Comparison of ENCODE assay signal across 33 cellular contexts in genomic region chr14:99703381-99703780, GRCh38. TPM values are rescaled to one million over a fixed set of nuclear protein-coding genes. Genes with fewer than 3 reads are reported as not detected.
"Had no signal": no experiment of that assay in that cellular context is flagged by ENCODE, and none has a peak within 500 bp of the region (broad histone marks: within the 10 kb centered on the region; RNA-seq: fewer than 3 reads in every experiment).

No MANE protein-coding gene starts in this region.

- ATAC-seq: activated CD4-positive, CD25-positive, alpha-beta regulatory T cell treated with anti-CD3 and anti-CD28 coated beads, Interleukin-2, amount 50 U/mL, for 24 hours; activated naive CD8-positive, alpha-beta T cell treated with anti-CD3 and anti-CD28 coated beads, Interleukin-2, amount 50 U/mL, for 24 hours; Panc1 had no signal

- H3K27me3 Mint-ChIP-seq: brain had no signal

- H3K4me3 Mint-ChIP-seq: activated CD4-positive, alpha-beta memory T cell treated with anti-CD3 and anti-CD28 coated beads for 36 hours; activated naive CD8-positive, alpha-beta T cell; activated naive CD8-positive, alpha-beta T cell treated with anti-CD3 and anti-CD28 coated beads, Interleukin-2, amount 50 U/mL, for 24 hours; brain; T-helper 1 cell treated with Interleukin-12 subunit alpha and Interleukin-12 subunit beta and Interleukin-4 antibody, amounts not matched to agents 30 μg/mL and 1 μg/mL, for 36 hours; T-helper 2 cell treated with Interferon-gamma antibody and Interleukin-4, amounts not matched to agents 5 μg/mL and 100 μg/mL, for 36 hours had no signal

- DNase-seq: activated CD4-positive, alpha-beta memory T cell treated with anti-CD3 and anti-CD28 coated beads for 36 hours; activated CD4-positive, alpha-beta T cell treated with anti-CD3 and anti-CD28 coated beads for 4 hours; activated CD4-positive, alpha-beta T cell treated with anti-CD3 and anti-CD28 coated beads, Interleukin-2, amount 50 U/mL, for 1 hour; activated gamma-delta T cell; activated naive CD4-positive, alpha-beta T cell treated with Interleukin-2 at 50 U/mL for 16 hours; activated naive CD8-positive, alpha-beta T cell treated with anti-CD3 and anti-CD28 coated beads, Interleukin-2, amount 50 U/mL, for 24 hours; activated T-cell treated with anti-CD3 and anti-CD28 coated beads, Interleukin-2, amount 50 U/mL, for 1 hour; anterior cingulate cortex; caudate nucleus; cerebellar nuclear complex; Karpas-422; KBM-7; NCI-H1105; NCI-H1436; NCI-H1694; NCI-H1930; NCI-H2081 treated with DMSO at 0.1 percent for 48 hours; NCI-H226; NCI-H446 treated with DMSO at 0.1 percent for 48 hours; NCI-H524; NCI-H69; SHP77; SK-N-SH had no signal

- H3K27ac Mint-ChIP-seq: activated CD4-positive, alpha-beta memory T cell treated with anti-CD3 and anti-CD28 coated beads for 36 hours; activated naive CD8-positive, alpha-beta T cell; activated naive CD8-positive, alpha-beta T cell treated with anti-CD3 and anti-CD28 coated beads, Interleukin-2, amount 50 U/mL, for 24 hours; activated T-helper 2 cell treated with anti-CD3 and anti-CD28 coated beads, Interferon-gamma antibody, Interleukin-2, Interleukin-4, amounts not matched to agents 10 μg/mL and 5 μg/mL and 100 μg/mL, durations not matched to agents 14 hours and 24 hours and 36 hours; brain; T-helper 1 cell treated with Interleukin-12 subunit alpha and Interleukin-12 subunit beta and Interleukin-4 antibody, amounts not matched to agents 30 μg/mL and 1 μg/mL, for 36 hours; T-helper 2 cell treated with Interferon-gamma antibody and Interleukin-4, amounts not matched to agents 5 μg/mL and 100 μg/mL, for 36 hours had no signal

- H3K4me1 Mint-ChIP-seq: activated naive CD8-positive, alpha-beta T cell treated with anti-CD3 and anti-CD28 coated beads, Interleukin-2, amount 50 U/mL, for 24 hours; brain had no signal

RNA-seq across cellular contexts. Expression of gene CYP46A1, which starts 19.3 kb away (rescaled TPM):
- total RNA-seq: activated T-helper 2 cell treated with anti-CD3 and anti-CD28 coated beads, Interferon-gamma antibody, Interleukin-2, Interleukin-4, amounts not matched to agents 10 μg/mL and 5 μg/mL and 100 μg/mL, durations not matched to agents 14 hours and 24 hours and 36 hours; bronchial epithelial cell; RPMI7951 had no signal

RNA-seq across cellular contexts. Expression of gene HHIPL1, which starts 58.5 kb away (rescaled TPM):
- total RNA-seq: activated T-helper 2 cell treated with anti-CD3 and anti-CD28 coated beads, Interferon-gamma antibody, Interleukin-2, Interleukin-4, amounts not matched to agents 10 μg/mL and 5 μg/mL and 100 μg/mL, durations not matched to agents 14 hours and 24 hours and 36 hours; MCF 10A had no signal
